Comparison of ENCODE assay signal across 1 cellular context in the genomic region with DNA sequence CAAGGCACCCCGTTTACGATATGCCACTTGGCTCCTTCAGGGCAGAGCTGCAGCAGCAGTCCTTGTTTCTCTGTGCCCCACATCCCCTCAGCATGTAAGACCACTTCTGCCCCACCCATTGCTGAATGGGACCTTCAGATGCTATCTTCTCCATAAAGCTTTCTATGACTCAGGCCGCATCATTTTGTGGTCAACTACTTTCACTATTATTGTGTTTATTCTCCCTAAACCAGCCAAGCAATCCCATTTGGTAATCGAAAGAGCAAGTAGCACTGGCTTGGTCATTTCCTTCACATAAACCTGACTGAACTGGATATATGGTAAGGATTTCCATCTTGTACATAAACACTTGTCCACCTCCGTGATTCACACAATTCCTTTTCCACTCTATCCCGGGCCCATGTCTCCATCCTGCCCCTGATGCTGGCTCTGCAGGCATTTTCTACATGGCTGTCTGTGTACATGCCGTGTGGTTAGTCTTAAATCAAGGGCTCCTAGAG.
TF ChIP-seq lines count a peak whose summit lies in the region.

No MANE protein-coding gene starts in this region.

TF ChIP-seq in GM12878, 131 proteins besides CTCF, POLR2A, EP300 and RAD21 (continued from another document and continues in another):
- TF ChIP-seq, protein P1, sequence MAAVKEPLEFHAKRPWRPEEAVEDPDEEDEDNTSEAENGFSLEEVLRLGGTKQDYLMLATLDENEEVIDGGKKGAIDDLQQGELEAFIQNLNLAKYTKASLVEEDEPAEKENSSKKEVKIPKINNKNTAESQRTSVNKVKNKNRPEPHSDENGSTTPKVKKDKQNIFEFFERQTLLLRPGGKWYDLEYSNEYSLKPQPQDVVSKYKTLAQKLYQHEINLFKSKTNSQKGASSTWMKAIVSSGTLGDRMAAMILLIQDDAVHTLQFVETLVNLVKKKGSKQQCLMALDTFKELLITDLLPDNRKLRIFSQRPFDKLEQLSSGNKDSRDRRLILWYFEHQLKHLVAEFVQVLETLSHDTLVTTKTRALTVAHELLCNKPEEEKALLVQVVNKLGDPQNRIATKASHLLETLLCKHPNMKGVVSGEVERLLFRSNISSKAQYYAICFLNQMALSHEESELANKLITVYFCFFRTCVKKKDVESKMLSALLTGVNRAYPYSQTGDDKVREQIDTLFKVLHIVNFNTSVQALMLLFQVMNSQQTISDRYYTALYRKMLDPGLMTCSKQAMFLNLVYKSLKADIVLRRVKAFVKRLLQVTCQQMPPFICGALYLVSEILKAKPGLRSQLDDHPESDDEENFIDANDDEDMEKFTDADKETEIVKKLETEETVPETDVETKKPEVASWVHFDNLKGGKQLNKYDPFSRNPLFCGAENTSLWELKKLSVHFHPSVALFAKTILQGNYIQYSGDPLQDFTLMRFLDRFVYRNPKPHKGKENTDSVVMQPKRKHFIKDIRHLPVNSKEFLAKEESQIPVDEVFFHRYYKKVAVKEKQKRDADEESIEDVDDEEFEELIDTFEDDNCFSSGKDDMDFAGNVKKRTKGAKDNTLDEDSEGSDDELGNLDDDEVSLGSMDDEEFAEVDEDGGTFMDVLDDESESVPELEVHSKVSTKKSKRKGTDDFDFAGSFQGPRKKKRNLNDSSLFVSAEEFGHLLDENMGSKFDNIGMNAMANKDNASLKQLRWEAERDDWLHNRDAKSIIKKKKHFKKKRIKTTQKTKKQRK (IDR thresholded peaks at IDR 0.05; ENCODE audit: low read depth, low read length): no peak
- TF ChIP-seq SREBF1 (IDR thresholded peaks at IDR 0.05; ENCODE audit: low read length): no peak
- TF ChIP-seq CHD2 (IDR thresholded peaks at IDR 0.05; ENCODE audit: borderline replicate concordance, low read depth, low read length): no peak
- TF ChIP-seq, protein P2, sequence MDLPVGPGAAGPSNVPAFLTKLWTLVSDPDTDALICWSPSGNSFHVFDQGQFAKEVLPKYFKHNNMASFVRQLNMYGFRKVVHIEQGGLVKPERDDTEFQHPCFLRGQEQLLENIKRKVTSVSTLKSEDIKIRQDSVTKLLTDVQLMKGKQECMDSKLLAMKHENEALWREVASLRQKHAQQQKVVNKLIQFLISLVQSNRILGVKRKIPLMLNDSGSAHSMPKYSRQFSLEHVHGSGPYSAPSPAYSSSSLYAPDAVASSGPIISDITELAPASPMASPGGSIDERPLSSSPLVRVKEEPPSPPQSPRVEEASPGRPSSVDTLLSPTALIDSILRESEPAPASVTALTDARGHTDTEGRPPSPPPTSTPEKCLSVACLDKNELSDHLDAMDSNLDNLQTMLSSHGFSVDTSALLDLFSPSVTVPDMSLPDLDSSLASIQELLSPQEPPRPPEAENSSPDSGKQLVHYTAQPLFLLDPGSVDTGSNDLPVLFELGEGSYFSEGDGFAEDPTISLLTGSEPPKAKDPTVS (IDR thresholded peaks at IDR 0.05; ENCODE audit: low read depth, low read length): no peak
- TF ChIP-seq, protein P3, sequence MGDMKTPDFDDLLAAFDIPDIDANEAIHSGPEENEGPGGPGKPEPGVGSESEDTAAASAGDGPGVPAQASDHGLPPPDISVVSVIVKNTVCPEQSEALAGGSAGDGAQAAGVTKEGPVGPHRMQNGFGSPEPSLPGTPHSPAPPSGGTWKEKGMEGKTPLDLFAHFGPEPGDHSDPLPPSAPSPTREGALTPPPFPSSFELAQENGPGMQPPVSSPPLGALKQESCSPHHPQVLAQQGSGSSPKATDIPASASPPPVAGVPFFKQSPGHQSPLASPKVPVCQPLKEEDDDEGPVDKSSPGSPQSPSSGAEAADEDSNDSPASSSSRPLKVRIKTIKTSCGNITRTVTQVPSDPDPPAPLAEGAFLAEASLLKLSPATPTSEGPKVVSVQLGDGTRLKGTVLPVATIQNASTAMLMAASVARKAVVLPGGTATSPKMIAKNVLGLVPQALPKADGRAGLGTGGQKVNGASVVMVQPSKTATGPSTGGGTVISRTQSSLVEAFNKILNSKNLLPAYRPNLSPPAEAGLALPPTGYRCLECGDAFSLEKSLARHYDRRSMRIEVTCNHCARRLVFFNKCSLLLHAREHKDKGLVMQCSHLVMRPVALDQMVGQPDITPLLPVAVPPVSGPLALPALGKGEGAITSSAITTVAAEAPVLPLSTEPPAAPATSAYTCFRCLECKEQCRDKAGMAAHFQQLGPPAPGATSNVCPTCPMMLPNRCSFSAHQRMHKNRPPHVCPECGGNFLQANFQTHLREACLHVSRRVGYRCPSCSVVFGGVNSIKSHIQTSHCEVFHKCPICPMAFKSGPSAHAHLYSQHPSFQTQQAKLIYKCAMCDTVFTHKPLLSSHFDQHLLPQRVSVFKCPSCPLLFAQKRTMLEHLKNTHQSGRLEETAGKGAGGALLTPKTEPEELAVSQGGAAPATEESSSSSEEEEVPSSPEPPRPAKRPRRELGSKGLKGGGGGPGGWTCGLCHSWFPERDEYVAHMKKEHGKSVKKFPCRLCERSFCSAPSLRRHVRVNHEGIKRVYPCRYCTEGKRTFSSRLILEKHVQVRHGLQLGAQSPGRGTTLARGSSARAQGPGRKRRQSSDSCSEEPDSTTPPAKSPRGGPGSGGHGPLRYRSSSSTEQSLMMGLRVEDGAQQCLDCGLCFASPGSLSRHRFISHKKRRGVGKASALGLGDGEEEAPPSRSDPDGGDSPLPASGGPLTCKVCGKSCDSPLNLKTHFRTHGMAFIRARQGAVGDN (IDR thresholded peaks at IDR 0.05): 0 out of 2 replicates have a peak, but pooled peaks have one; percentile 29
- no peak for TF ChIP-seq POLR2AphosphoS2 (IDR thresholded peaks at IDR 0.05; ENCODE audit: low read depth, low read length)
- TF ChIP-seq KLF5 (IDR thresholded peaks at IDR 0.05; ENCODE audit: partially characterized antibody): peak; percentile 48
- TF ChIP-seq KDM1A (IDR thresholded peaks at IDR 0.05; ENCODE audit: borderline replicate concordance): no peak
- TF ChIP-seq EGR1 (IDR thresholded peaks at IDR 0.05; ENCODE audit: borderline replicate concordance in 1 of 2, low read depth in 2 of 2, low read length in 2 of 2): no peak
- TF ChIP-seq ZNF207 (IDR thresholded peaks at IDR 0.05; ENCODE audit: borderline replicate concordance): 0 out of 2 replicates have a peak, but pooled peaks have one; percentile 28
- TF ChIP-seq HDAC2 (IDR thresholded peaks at IDR 0.05): no peak
- TF ChIP-seq ETV6 (conservative IDR thresholded peaks at IDR 0.05 in 1 of 2, IDR thresholded peaks at IDR 0.05 in 1 of 2; ENCODE audit: borderline replicate concordance in 1 of 2, low read depth in 1 of 2): peak in 1 of 2 experiments; percentile 95; a peak in 2 of 4 replicates
- TF ChIP-seq SMAD1 (IDR thresholded peaks at IDR 0.05; ENCODE audit: low read depth, partially characterized antibody): no peak
- no peak for TF ChIP-seq NFYA (IDR thresholded peaks at IDR 0.05; ENCODE audit: borderline replicate concordance, low read depth, low read length)
- TF ChIP-seq ATF7 (IDR thresholded peaks at IDR 0.05; ENCODE audit: low read depth): peak; percentile 62
- no peak for TF ChIP-seq RBBP5 (conservative IDR thresholded peaks at IDR 0.05)
- no peak for TF ChIP-seq STAT1 (conservative IDR thresholded peaks at IDR 0.05)
- TF ChIP-seq, protein P4, sequence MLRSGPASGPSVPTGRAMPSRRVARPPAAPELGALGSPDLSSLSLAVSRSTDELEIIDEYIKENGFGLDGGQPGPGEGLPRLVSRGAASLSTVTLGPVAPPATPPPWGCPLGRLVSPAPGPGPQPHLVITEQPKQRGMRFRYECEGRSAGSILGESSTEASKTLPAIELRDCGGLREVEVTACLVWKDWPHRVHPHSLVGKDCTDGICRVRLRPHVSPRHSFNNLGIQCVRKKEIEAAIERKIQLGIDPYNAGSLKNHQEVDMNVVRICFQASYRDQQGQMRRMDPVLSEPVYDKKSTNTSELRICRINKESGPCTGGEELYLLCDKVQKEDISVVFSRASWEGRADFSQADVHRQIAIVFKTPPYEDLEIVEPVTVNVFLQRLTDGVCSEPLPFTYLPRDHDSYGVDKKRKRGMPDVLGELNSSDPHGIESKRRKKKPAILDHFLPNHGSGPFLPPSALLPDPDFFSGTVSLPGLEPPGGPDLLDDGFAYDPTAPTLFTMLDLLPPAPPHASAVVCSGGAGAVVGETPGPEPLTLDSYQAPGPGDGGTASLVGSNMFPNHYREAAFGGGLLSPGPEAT (IDR thresholded peaks at IDR 0.05; ENCODE audit: low read depth): peak; percentile 56; the same call in 1 of the 2 replicates
- TF ChIP-seq NR2C2 (IDR thresholded peaks at IDR 0.05; ENCODE audit: borderline replicate concordance, control insufficient read depth, insufficient read length, low read depth): no peak
- TF ChIP-seq, protein P5, sequence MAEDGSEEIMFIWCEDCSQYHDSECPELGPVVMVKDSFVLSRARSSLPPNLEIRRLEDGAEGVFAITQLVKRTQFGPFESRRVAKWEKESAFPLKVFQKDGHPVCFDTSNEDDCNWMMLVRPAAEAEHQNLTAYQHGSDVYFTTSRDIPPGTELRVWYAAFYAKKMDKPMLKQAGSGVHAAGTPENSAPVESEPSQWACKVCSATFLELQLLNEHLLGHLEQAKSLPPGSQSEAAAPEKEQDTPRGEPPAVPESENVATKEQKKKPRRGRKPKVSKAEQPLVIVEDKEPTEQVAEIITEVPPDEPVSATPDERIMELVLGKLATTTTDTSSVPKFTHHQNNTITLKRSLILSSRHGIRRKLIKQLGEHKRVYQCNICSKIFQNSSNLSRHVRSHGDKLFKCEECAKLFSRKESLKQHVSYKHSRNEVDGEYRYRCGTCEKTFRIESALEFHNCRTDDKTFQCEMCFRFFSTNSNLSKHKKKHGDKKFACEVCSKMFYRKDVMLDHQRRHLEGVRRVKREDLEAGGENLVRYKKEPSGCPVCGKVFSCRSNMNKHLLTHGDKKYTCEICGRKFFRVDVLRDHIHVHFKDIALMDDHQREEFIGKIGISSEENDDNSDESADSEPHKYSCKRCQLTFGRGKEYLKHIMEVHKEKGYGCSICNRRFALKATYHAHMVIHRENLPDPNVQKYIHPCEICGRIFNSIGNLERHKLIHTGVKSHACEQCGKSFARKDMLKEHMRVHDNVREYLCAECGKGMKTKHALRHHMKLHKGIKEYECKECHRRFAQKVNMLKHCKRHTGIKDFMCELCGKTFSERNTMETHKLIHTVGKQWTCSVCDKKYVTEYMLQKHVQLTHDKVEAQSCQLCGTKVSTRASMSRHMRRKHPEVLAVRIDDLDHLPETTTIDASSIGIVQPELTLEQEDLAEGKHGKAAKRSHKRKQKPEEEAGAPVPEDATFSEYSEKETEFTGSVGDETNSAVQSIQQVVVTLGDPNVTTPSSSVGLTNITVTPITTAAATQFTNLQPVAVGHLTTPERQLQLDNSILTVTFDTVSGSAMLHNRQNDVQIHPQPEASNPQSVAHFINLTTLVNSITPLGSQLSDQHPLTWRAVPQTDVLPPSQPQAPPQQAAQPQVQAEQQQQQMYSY (CRISPR knock-in tag; IDR thresholded peaks at IDR 0.05): no peak
- TF ChIP-seq MEF2A (IDR thresholded peaks at IDR 0.05; ENCODE audit: insufficient read depth, low read depth, low read length): peak; percentile 83
- TF ChIP-seq HDGF (IDR thresholded peaks at IDR 0.05): no peak; the same call in 1 of the 2 replicates
- TF ChIP-seq ZBED1 (IDR thresholded peaks at IDR 0.05; ENCODE audit: borderline replicate concordance): peak; percentile 57; the same call in 1 of the 2 replicates
- no peak for TF ChIP-seq NR2C1 (IDR thresholded peaks at IDR 0.05)
- TF ChIP-seq WRNIP1 (IDR thresholded peaks at IDR 0.05; ENCODE audit: borderline replicate concordance, low read depth, low read length): no peak
- no peak for TF ChIP-seq ASH2L (IDR thresholded peaks at IDR 0.05; ENCODE audit: borderline replicate concordance, low read depth)
- TF ChIP-seq, protein P6, sequence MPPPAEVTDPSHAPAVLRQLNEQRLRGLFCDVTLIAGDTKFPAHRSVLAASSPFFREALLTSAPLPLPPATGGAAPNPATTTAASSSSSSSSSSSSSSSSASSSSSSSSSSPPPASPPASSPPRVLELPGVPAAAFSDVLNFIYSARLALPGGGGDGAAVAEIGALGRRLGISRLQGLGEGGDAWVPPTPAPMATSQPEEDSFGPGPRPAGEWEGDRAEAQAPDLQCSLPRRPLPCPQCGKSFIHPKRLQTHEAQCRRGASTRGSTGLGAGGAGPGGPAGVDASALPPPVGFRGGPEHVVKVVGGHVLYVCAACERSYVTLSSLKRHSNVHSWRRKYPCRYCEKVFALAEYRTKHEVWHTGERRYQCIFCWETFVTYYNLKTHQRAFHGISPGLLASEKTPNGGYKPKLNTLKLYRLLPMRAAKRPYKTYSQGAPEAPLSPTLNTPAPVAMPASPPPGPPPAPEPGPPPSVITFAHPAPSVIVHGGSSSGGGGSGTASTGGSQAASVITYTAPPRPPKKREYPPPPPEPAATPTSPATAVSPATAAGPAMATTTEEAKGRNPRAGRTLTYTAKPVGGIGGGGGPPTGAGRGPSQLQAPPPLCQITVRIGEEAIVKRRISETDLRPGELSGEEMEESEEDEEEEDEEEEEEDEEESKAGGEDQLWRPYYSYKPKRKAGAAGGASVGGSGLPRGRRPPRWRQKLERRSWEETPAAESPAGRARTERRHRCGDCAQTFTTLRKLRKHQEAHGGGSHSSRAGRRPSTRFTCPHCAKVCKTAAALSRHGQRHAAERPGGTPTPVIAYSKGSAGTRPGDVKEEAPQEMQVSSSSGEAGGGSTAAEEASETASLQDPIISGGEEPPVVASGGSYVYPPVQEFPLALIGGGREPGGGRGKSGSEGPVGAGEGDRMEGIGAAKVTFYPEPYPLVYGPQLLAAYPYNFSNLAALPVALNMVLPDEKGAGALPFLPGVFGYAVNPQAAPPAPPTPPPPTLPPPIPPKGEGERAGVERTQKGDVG (CRISPR knock-in tag; IDR thresholded peaks at IDR 0.05): no peak
- TF ChIP-seq, protein P7, sequence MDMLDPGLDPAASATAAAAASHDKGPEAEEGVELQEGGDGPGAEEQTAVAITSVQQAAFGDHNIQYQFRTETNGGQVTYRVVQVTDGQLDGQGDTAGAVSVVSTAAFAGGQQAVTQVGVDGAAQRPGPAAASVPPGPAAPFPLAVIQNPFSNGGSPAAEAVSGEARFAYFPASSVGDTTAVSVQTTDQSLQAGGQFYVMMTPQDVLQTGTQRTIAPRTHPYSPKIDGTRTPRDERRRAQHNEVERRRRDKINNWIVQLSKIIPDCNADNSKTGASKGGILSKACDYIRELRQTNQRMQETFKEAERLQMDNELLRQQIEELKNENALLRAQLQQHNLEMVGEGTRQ (IDR thresholded peaks at IDR 0.05; ENCODE audit: borderline replicate concordance, low read depth, low read length): no peak
- 0 out of 2 replicates have a peak, but pooled peaks have one; percentile 48 for TF ChIP-seq NR2F1 (conservative IDR thresholded peaks at IDR 0.05)
